ENCODE assay signal across 9 cellular contexts in genomic region chr15:63210151-63211051, GRCh38. TPM values are rescaled to one million over a fixed set of nuclear protein-coding genes. Genes with fewer than 3 reads are reported as not detected.
A peak's percentile ranks its signal among the peaks of the same experiment; 100 is the strongest.
DNase-seq lines count a peak whose midpoint lies in the region; ATAC-seq, FAIRE-seq and TF ChIP-seq lines count a peak whose summit lies in the region.
"Had no signal": no experiment of that assay in that cellular context is flagged by ENCODE, and none has a peak within 500 bp of the region (broad histone marks: within the 10 kb centered on the region; RNA-seq: fewer than 3 reads in every experiment).

No MANE protein-coding gene starts in this region.

- no peaks in the 10 kb centered on the region for H3K9me3 Mint-ChIP-seq in activated CD8-positive, alpha-beta T cell treated with anti-CD3 and anti-CD28 coated beads, Interleukin-2, amount 10 ng/mL, durations not matched to agents 7 days and 5 days (ENCODE audit: insufficient read depth)
- H3K9me3 Mint-ChIP-seq in type B pancreatic cell = peaks cover 10% of the 10 kb centered on the region

- H2AFZ ChIP-seq in mammary epithelial cell (ENCODE audit: low read depth, low read length) (no peak overlapping the region), HepG2 (ENCODE audit: low read length) (no peak overlapping the region)

- FAIRE-seq in HepG2 (lab: Jason Lieb, UNC) = peak; percentile 50

- H3K4me1 ChIP-seq in breast epithelium = peaks cover 0 to 9% of the 10 kb centered on the region in 2 donors
- no peaks in the 10 kb centered on the region for H3K4me1 ChIP-seq in mammary epithelial cell (ENCODE audit: insufficient read depth, low read length)
- H3K4me1 ChIP-seq in HepG2 (ENCODE audit: insufficient read depth, low read length) = peaks cover 39% of the 10 kb centered on the region

- TF ChIP-seq POLR2A in breast epithelium (IDR thresholded peaks at IDR 0.05) (no peak), HepG2 (IDR thresholded peaks at IDR 0.05; ENCODE audit: insufficient read depth in 1 of 2, low read depth in 2 of 2, low read length in 2 of 2) (no peak)

- dilution Hi-C loops in mammary epithelial cell (cut with HindIII; ENCODE audit: low sequenced_read_pairs) = no loop called here

- no peaks in the 10 kb centered on the region for H3K9me3 ChIP-seq in breast epithelium
- no peaks in the 10 kb centered on the region for H3K9me3 ChIP-seq in mammary epithelial cell (replicated peaks; ENCODE audit: insufficient read depth, low read length)
- no peaks in the 10 kb centered on the region for H3K9me3 ChIP-seq in HepG2 (ENCODE audit: low read length)

- ATAC-seq in activated CD8-positive, alpha-beta T cell treated with anti-CD3 and anti-CD28 coated beads, Interleukin-2, amount 10 ng/mL, durations not matched to agents 7 days and 5 days = peak; percentile 53
- peak; percentile 78 for ATAC-seq in HepG2

- H3K27ac ChIP-seq in breast epithelium = peak overlapping the region; percentile 59 to 83
- no peak overlapping the region for H3K27ac ChIP-seq in mammary epithelial cell (ENCODE audit: insufficient read depth, low read depth, low read length)
- H3K27ac ChIP-seq in HepG2 (ENCODE audit: extremely low read length, insufficient read depth, low read length) = no peak overlapping the region

- H3K4me3 ChIP-seq in breast epithelium (no peak overlapping the region), mammary epithelial cell (replicated peaks in 1 of 3; ENCODE audit: insufficient read depth in 1 of 3, low read depth in 2 of 3, low read length in 3 of 3) (no peak overlapping the region), HepG2 (replicated peaks in 1 of 3; ENCODE audit: insufficient read depth in 1 of 3, low read depth in 2 of 3, low read length in 3 of 3) (no peak overlapping the region)

- peaks cover 27% of the 10 kb centered on the region for H3K79me2 ChIP-seq in mammary epithelial cell (ENCODE audit: insufficient read depth, low read length)
- no peaks in the 10 kb centered on the region for H3K79me2 ChIP-seq in HepG2 (ENCODE audit: insufficient read depth, low read length)

- peak overlapping the region; percentile 71 for H3K4me3 Mint-ChIP-seq in activated CD8-positive, alpha-beta T cell treated with anti-CD3 and anti-CD28 coated beads, Interleukin-2, amount 10 ng/mL, durations not matched to agents 7 days and 5 days
- H3K4me3 Mint-ChIP-seq in type B pancreatic cell = no peak overlapping the region

- TF ChIP-seq EP300 in HepG2 (IDR thresholded peaks at IDR 0.05; ENCODE audit: low read depth in 2 of 2, low read length in 2 of 2) (no peak), HepG2 (CRISPR knock-in tag; IDR thresholded peaks at IDR 0.05; ENCODE audit: borderline replicate concordance) (no peak)

- H3K27me3 Mint-ChIP-seq in activated CD8-positive, alpha-beta T cell treated with anti-CD3 and anti-CD28 coated beads, Interleukin-2, amount 10 ng/mL, durations not matched to agents 7 days and 5 days (ENCODE audit: low read depth) = no peaks in the 10 kb centered on the region
- H3K27me3 Mint-ChIP-seq in type B pancreatic cell = no peaks in the 10 kb centered on the region

- 67% methylated on average over 5 of the region's 5 CpGs for WGBS in mammary epithelial cell (ENCODE audit: low coverage, missing lambda C conversion rate)
- WGBS in HepG2 (ENCODE audit: low lambda C conversion rate) = 90% methylated on average over 5 of the region's 5 CpGs

- peak overlapping the region; percentile 89 for H3K27ac Mint-ChIP-seq in activated CD8-positive, alpha-beta T cell treated with anti-CD3 and anti-CD28 coated beads, Interleukin-2, amount 10 ng/mL, durations not matched to agents 7 days and 5 days
- H3K27ac Mint-ChIP-seq in type B pancreatic cell = peak overlapping the region; percentile 61

- no peak for TF ChIP-seq CTCF in breast epithelium (IDR thresholded peaks at IDR 0.05)
- no peak for TF ChIP-seq CTCF in mammary epithelial cell (conservative IDR thresholded peaks at IDR 0.05 in 1 of 2, IDR thresholded peaks at IDR 0.05 in 1 of 2; ENCODE audit: extremely low read depth in 1 of 2, insufficient read depth in 1 of 2, low read depth in 1 of 2, low read length in 2 of 2)
- TF ChIP-seq CTCF in HepG2 (CRISPR knock-in tag; IDR thresholded peaks at IDR 0.05) = no peak
- no peak for TF ChIP-seq CTCF in type B pancreatic cell (conservative IDR thresholded peaks at IDR 0.05)

- H3K4me1 Mint-ChIP-seq in activated CD8-positive, alpha-beta T cell treated with anti-CD3 and anti-CD28 coated beads, Interleukin-2, amount 10 ng/mL, durations not matched to agents 7 days and 5 days (ENCODE audit: low read depth) = peaks cover 84% of the 10 kb centered on the region
- H3K4me1 Mint-ChIP-seq in type B pancreatic cell (ENCODE audit: unreplicated experiment) = peaks cover 54% of the 10 kb centered on the region

- no peaks in the 10 kb centered on the region for H3K27me3 ChIP-seq in breast epithelium
- no peaks in the 10 kb centered on the region for H3K27me3 ChIP-seq in mammary epithelial cell (ENCODE audit: insufficient read depth, low read length)
- no peaks in the 10 kb centered on the region; a peak in 1 of 5 replicates for H3K27me3 ChIP-seq in HepG2 (ENCODE audit: control insufficient read depth in 1 of 2, insufficient read depth in 2 of 2, low read length in 2 of 2)

- H3K9ac ChIP-seq in mammary epithelial cell (ENCODE audit: insufficient read depth, low read length) (no peak overlapping the region), HepG2 (ENCODE audit: insufficient read depth, low read depth, low read length) (no peak overlapping the region)

- TF ChIP-seq RAD21 in HepG2 (CRISPR knock-in tag; IDR thresholded peaks at IDR 0.05) = no peak

- no peaks in the 10 kb centered on the region for H3K36me3 ChIP-seq in breast epithelium
- H3K36me3 ChIP-seq in mammary epithelial cell (ENCODE audit: insufficient read depth, low read length) = no peaks in the 10 kb centered on the region
- no peaks in the 10 kb centered on the region for H3K36me3 ChIP-seq in HepG2 (replicated peaks in 1 of 2; ENCODE audit: control insufficient read depth in 1 of 2, insufficient read depth in 2 of 2, low read length in 2 of 2)

- in situ Hi-C loops in mammary epithelial cell (cut with MboI; ENCODE audit: low sequenced_read_pairs in 2 of 2) (no loop called here), HepG2 (cut with HindIII; ENCODE audit: extremely low pct_ligation_motif_present, low pct_unique_long_range_greater_than_20kb) (no loop called here)

- intact Hi-C loops in breast epithelium (cut with DNase I; ENCODE audit: low total_unique reads) (no loop called here), mammary epithelial cell (cut with micrococcal nuclease) (no loop called here), HepG2 (cut with micrococcal nuclease; ENCODE audit: unreplicated experiment) (loop anchor here (10.0 kb wide), 1 partner anchor 54 kb away; no protein-coding TSS in a partner anchor)

- POLR2A ChIA-PET in activated CD8-positive, alpha-beta T cell treated with anti-CD3 and anti-CD28 coated beads, Interleukin-2, amount 10 ng/mL, durations not matched to agents 7 days and 5 days (lab: Charles Lee) = interaction anchor here (0.7 to 3.9 kb wide), 6 partner anchors 9 to 53 kb away, joined by 3 to 58 read pairs (median 6); partner anchors contain the start of genes RAB8B and RPS27L
- POLR2A ChIA-PET in HepG2 (lab: Yijun Ruan, JAX) = interaction anchor here (0.6 to 0.9 kb wide), 2 partner anchors 21 to 157 kb away, joined by 3 to 4 read pairs; partner anchors contain the start of gene RAB8B

- BruUV-seq in mammary epithelial cell (replicated peaks; lab: Mats Ljungman, UMichigan) (no TSS peak), HepG2 (replicated peaks; lab: Mats Ljungman, UMichigan) (no TSS peak)

- H3K4me2 ChIP-seq in mammary epithelial cell (ENCODE audit: insufficient read depth, low read depth, low read length) (no peak overlapping the region), HepG2 (ENCODE audit: low read depth, low read length) (peak overlapping the region; percentile 59)

- H4K20me1 ChIP-seq in mammary epithelial cell (ENCODE audit: insufficient read depth, low read length) = no peaks in the 10 kb centered on the region
- no peaks in the 10 kb centered on the region for H4K20me1 ChIP-seq in HepG2 (ENCODE audit: insufficient read depth, low read length)

- CTCF ChIA-PET in mammary epithelial cell (lab: Charles Lee; ENCODE audit: low non-redundant PET) (no interaction called here), HepG2 (lab: Yijun Ruan, JAX; ENCODE audit: low intra/inter-chr PET ratio, low total read pairs) (no interaction called here)
- CTCF ChIA-PET in activated CD8-positive, alpha-beta T cell treated with anti-CD3 and anti-CD28 coated beads, Interleukin-2, amount 10 ng/mL, durations not matched to agents 7 days and 5 days (lab: Charles Lee) = interaction anchor here (0.8 to 6.5 kb wide), 10 partner anchors 8 to 163 kb away, joined by 3 to 98 read pairs (median 6); partner anchors contain the start of gene RPS27L

- no peak for DNase-seq in breast epithelium (ENCODE audit: low spot score in 2 of 2)
- DNase-seq in mammary epithelial cell = no peak
- DNase-seq in activated CD8-positive, alpha-beta T cell treated with anti-CD3 and anti-CD28 coated beads, Interleukin-2, amount 10 ng/mL, durations not matched to agents 7 days and 5 days = no peak
- DNase-seq in HepG2 (ENCODE audit: low spot score) = peak; percentile 15
- no peak for DNase-seq in type B pancreatic cell (ENCODE audit: extremely low spot score, unreplicated experiment)
- no peak for DNase-seq in stimulated activated CD4-positive, alpha-beta T cell treated with anti-CD3 and anti-CD28 coated beads, Interleukin-15, amount 100 ng/mL, for 24 hours
- DNase-seq in iPS-NIHi7 (ENCODE audit: extremely low spot score) = no peak
- DNase-seq in T-helper 9 cell = no peak
- DNase-seq: NCI-H446 had no signal

- peaks cover 41% of the 10 kb centered on the region for H3K36me3 Mint-ChIP-seq in activated CD8-positive, alpha-beta T cell treated with anti-CD3 and anti-CD28 coated beads, Interleukin-2, amount 10 ng/mL, durations not matched to agents 7 days and 5 days (ENCODE audit: low read depth)
- H3K36me3 Mint-ChIP-seq in type B pancreatic cell = peaks cover 11% of the 10 kb centered on the region

RNA-seq across cellular contexts. Expression of gene RAB8B, which starts 21.0 kb away (rescaled TPM):
- total RNA-seq in breast epithelium = 10 to 100 TPM; 31.3 to 46.2 (median 36.7) TPM
- total RNA-seq in mammary epithelial cell = 10 to 100 TPM; 20.6 to 36.3 TPM
- 13.9 TPM for polyA plus RNA-seq in mammary epithelial cell
- polyA minus RNA-seq in mammary epithelial cell = 56.8 TPM
- total RNA-seq in activated CD8-positive, alpha-beta T cell treated with anti-CD3 and anti-CD28 coated beads, Interleukin-2, amount 10 ng/mL, durations not matched to agents 7 days and 5 days = 100 to 1,000 TPM; 112 to 113 TPM
- total RNA-seq in HepG2 (2016; rRNA removed; fragmentation: Illumina TruSeq; extraction: Trizol) = 14.2 and 20.4 TPM in 2 replicates
- total RNA-seq in HepG2 (2016; cell fraction: cytosol; rRNA removed; fragmentation: Illumina TruSeq; extraction: Trizol; ENCODE audit: low read depth) = 0.79 and 1.7 TPM in 2 replicates
- 14.3 and 23.1 TPM in 2 replicates for total RNA-seq in HepG2 (2016; cell fraction: insoluble cytoplasmic fraction; rRNA removed; fragmentation: Illumina TruSeq; extraction: Trizol)
- total RNA-seq in HepG2 (2016; cell fraction: membrane; rRNA removed; fragmentation: Illumina TruSeq; extraction: Trizol) = 4.1 and 5.5 TPM in 2 replicates
- total RNA-seq in HepG2 (2016; cell fraction: nucleus; rRNA removed; fragmentation: Illumina TruSeq; extraction: Trizol) = 7.3 and 8.0 TPM in 2 replicates
- polyA plus RNA-seq in HepG2 (2011; rRNA removed) = 4.7 and 6.8 TPM in 2 replicates
- 2.3 and 3.5 TPM in 2 replicates for polyA plus RNA-seq in HepG2 (2011; cell fraction: cytosol; rRNA removed)
- 3.0 TPM in 2 replicates for polyA plus RNA-seq in HepG2 (2011; cell fraction: nucleus; rRNA removed)
- 5.3 and 8.5 TPM in 2 replicates for polyA plus RNA-seq in HepG2 (2012)
- 1.4 and 1.5 TPM in 2 replicates for polyA plus RNA-seq in HepG2 (2016; cell fraction: cytosol; fragmentation: Illumina TruSeq; extraction: Trizol; ENCODE audit: low read depth)
- 11.3 and 13.5 TPM in 2 replicates for polyA plus RNA-seq in HepG2 (2016; cell fraction: insoluble cytoplasmic fraction; fragmentation: Illumina TruSeq; extraction: Trizol; ENCODE audit: low read depth)
- 2.8 and 2.9 TPM in 2 replicates for polyA plus RNA-seq in HepG2 (2016; cell fraction: membrane; fragmentation: Illumina TruSeq; extraction: Trizol; ENCODE audit: low read depth)
- 7.1 and 7.6 TPM in 2 replicates for polyA plus RNA-seq in HepG2 (2016; cell fraction: nucleus; fragmentation: Illumina TruSeq; extraction: Trizol; ENCODE audit: insufficient read depth, low read depth)
- polyA minus RNA-seq in HepG2 (2011; rRNA and poly(A)+ RNA removed; ENCODE audit: low replicate concordance) = 4.8 and 5.9 TPM in 2 replicates
- 22.2 and 22.6 TPM in 2 replicates for polyA minus RNA-seq in HepG2 (2011; cell fraction: cytosol; rRNA and poly(A)+ RNA removed)
- polyA minus RNA-seq in HepG2 (2011; cell fraction: nucleus; rRNA and poly(A)+ RNA removed) = 5.2 and 8.2 TPM in 2 replicates
- total RNA-seq in type B pancreatic cell (ENCODE audit: low replicate concordance) = 26.5 and 36.8 TPM in 2 replicates

RNA-seq across cellular contexts. Expression of gene RPS27L, which starts 53.1 kb away (rescaled TPM):
- total RNA-seq in breast epithelium (100 to 1,000 TPM; 121 to 200 (median 152) TPM), mammary epithelial cell (100 to 1,000 TPM in 1 of 2 donors, 10 to 100 TPM in 1; 40.5 to 141 TPM), HepG2 (2016; rRNA removed; fragmentation: Illumina TruSeq; extraction: Trizol) (433 and 596 TPM in 2 replicates), type B pancreatic cell (ENCODE audit: low replicate concordance) (205 and 235 TPM in 2 replicates)
- polyA plus RNA-seq in mammary epithelial cell (113 TPM), HepG2 (2011; rRNA removed) (210 and 231 TPM in 2 replicates)
- polyA minus RNA-seq in mammary epithelial cell = 17.6 TPM
- 100 to 1,000 TPM; 235 to 238 TPM for total RNA-seq in activated CD8-positive, alpha-beta T cell treated with anti-CD3 and anti-CD28 coated beads, Interleukin-2, amount 10 ng/mL, durations not matched to agents 7 days and 5 days
- 167 and 206 TPM in 2 replicates for total RNA-seq in HepG2 (2016; cell fraction: cytosol; rRNA removed; fragmentation: Illumina TruSeq; extraction: Trizol; ENCODE audit: low read depth)
- 426 and 625 TPM in 2 replicates for total RNA-seq in HepG2 (2016; cell fraction: insoluble cytoplasmic fraction; rRNA removed; fragmentation: Illumina TruSeq; extraction: Trizol)
- total RNA-seq in HepG2 (2016; cell fraction: membrane; rRNA removed; fragmentation: Illumina TruSeq; extraction: Trizol) = 209 and 262 TPM in 2 replicates
- total RNA-seq in HepG2 (2016; cell fraction: nucleus; rRNA removed; fragmentation: Illumina TruSeq; extraction: Trizol) = 142 and 149 TPM in 2 replicates
- 112 and 159 TPM in 2 replicates for polyA plus RNA-seq in HepG2 (2011; cell fraction: cytosol; rRNA removed)
- polyA plus RNA-seq in HepG2 (2011; cell fraction: nucleus; rRNA removed) = 53.6 and 77.1 TPM in 2 replicates
- 270 and 317 TPM in 2 replicates for polyA plus RNA-seq in HepG2 (2012)
- 194 and 258 TPM in 2 replicates for polyA plus RNA-seq in HepG2 (2016; cell fraction: cytosol; fragmentation: Illumina TruSeq; extraction: Trizol; ENCODE audit: low read depth)
- polyA plus RNA-seq in HepG2 (2016; cell fraction: insoluble cytoplasmic fraction; fragmentation: Illumina TruSeq; extraction: Trizol; ENCODE audit: low read depth) = 673 and 714 TPM in 2 replicates
- 226 and 313 TPM in 2 replicates for polyA plus RNA-seq in HepG2 (2016; cell fraction: membrane; fragmentation: Illumina TruSeq; extraction: Trizol; ENCODE audit: low read depth)
- 277 and 280 TPM in 2 replicates for polyA plus RNA-seq in HepG2 (2016; cell fraction: nucleus; fragmentation: Illumina TruSeq; extraction: Trizol; ENCODE audit: insufficient read depth, low read depth)
- 12.7 and 14.4 TPM in 2 replicates for polyA minus RNA-seq in HepG2 (2011; rRNA and poly(A)+ RNA removed; ENCODE audit: low replicate concordance)
- polyA minus RNA-seq in HepG2 (2011; cell fraction: cytosol; rRNA and poly(A)+ RNA removed) = 46.3 and 58.6 TPM in 2 replicates
- 80.2 and 91.3 TPM in 2 replicates for polyA minus RNA-seq in HepG2 (2011; cell fraction: nucleus; rRNA and poly(A)+ RNA removed)

Comparison
In these comparisons a context has a peak if more than half of its experiments do, and no peak if none do; other contexts are left out.
1. H3K27ac ChIP-seq: peak in breast epithelium (2 of 2); none in mammary epithelial cell (single experiment) and HepG2 (single experiment).